Comparison of ENCODE assay signal across 14 cellular contexts in genomic region chr2:218317232-218317630, GRCh38. TPM values are rescaled to one million over a fixed set of nuclear protein-coding genes. Genes with fewer than 3 reads are reported as not detected.
DNase-seq lines count a peak whose midpoint lies in the region; FAIRE-seq and TF ChIP-seq lines count a peak whose summit lies in the region.
"Had no signal": no experiment of that assay in that cellular context is flagged by ENCODE, and none has a peak within 500 bp of the region (broad histone marks: within the 10 kb centered on the region; RNA-seq: fewer than 3 reads in every experiment).

No MANE protein-coding gene starts in this region.

- peak overlapping the region; percentile 90 to 98 (median 95) for H3K27ac Mint-ChIP-seq in CD4-positive, alpha-beta memory T cell

- H3K4me2 ChIP-seq in PC-9 (peak overlapping the region; percentile 56), keratinocyte (ENCODE audit: control insufficient read depth, extremely low read depth, insufficient read depth, low read depth, low read length) (peak overlapping the region; percentile 32)
- H3K4me2 ChIP-seq: GM23338 had no signal

- H3K36me3 Mint-ChIP-seq in CD4-positive, alpha-beta memory T cell, result peaks cover 0 to 3% of the 10 kb centered on the region in 2 donors

- peak; percentile 67 for FAIRE-seq in keratinocyte (lab: Jason Lieb, UNC)

- peaks cover 0 to 3% (median 0%) of the 10 kb centered on the region in 8 donors for H3K9me3 Mint-ChIP-seq in CD4-positive, alpha-beta memory T cell
- H3K9me3 Mint-ChIP-seq: GM23338, IgD-negative memory B cell, neural crest cell had no signal

- CTCF ChIA-PET in CD4-positive, alpha-beta memory T cell (lab: Charles Lee; ENCODE audit: partially characterized antibody), result interaction anchor here (1.4 to 3.6 kb wide), 5 partner anchors 10 to 45 kb away, joined by 3 to 26 read pairs (median 5); partner anchors contain the start of gene CATIP
- CTCF ChIA-PET in PC-9 (lab: Charles Lee), result interaction anchor here (1.6 kb wide), 1 partner anchor 39 kb away, joined by 5 read pairs; the partner anchor contains the start of gene CATIP

- no peak overlapping the region for H3K27ac ChIP-seq in CD4-positive, alpha-beta memory T cell (ENCODE audit: low read depth, low read length)
- H3K27ac ChIP-seq in PC-9 (peak overlapping the region; percentile 95), keratinocyte (ENCODE audit: control insufficient read depth, insufficient read depth, low read length) (no peak overlapping the region)
- H3K27ac ChIP-seq: BLaER1, sigmoid colon had no signal

- H4K20me1 ChIP-seq in PC-9 (ENCODE audit: insufficient read depth) (no peaks in the 10 kb centered on the region), keratinocyte (ENCODE audit: control insufficient read depth, extremely low read depth, insufficient read depth, low read length) (no peaks in the 10 kb centered on the region)
- H4K20me1 ChIP-seq: BLaER1 had no signal

- peaks cover 34% of the 10 kb centered on the region for H3K4me1 ChIP-seq in CD4-positive, alpha-beta memory T cell (ENCODE audit: insufficient read depth, low read length)
- peaks cover 65% of the 10 kb centered on the region for H3K4me1 ChIP-seq in PC-9 (replicated peaks; ENCODE audit: insufficient read depth)
- peaks cover 16% of the 10 kb centered on the region for H3K4me1 ChIP-seq in keratinocyte (ENCODE audit: control insufficient read depth, extremely low read depth, insufficient read depth, low read length)

- BruUV-seq in PC-9 (replicated peaks; lab: Mats Ljungman, UMichigan), result TSS peak; percentile 54

- no peak for TF ChIP-seq CTCF in PC-9 (conservative IDR thresholded peaks at IDR 0.05)
- no peak for TF ChIP-seq CTCF in keratinocyte (optimal IDR thresholded peaks at IDR 0.05 in 1 of 3, IDR thresholded peaks at IDR 0.05 in 1 of 3, conservative IDR thresholded peaks at IDR 0.05 in 1 of 3; ENCODE audit: extremely low read depth in 1 of 3, insufficient read depth in 2 of 3, low read length in 3 of 3)

- peak overlapping the region in 1 of 2 donors; percentile 17 for H3K4me3 ChIP-seq in CD4-positive, alpha-beta memory T cell (ENCODE audit: low read length in 2 of 2)
- H3K4me3 ChIP-seq in PC-9 (no peak overlapping the region), keratinocyte (ENCODE audit: control insufficient read depth in 2 of 3, extremely low read depth in 1 of 3, insufficient read depth in 2 of 3, low read depth in 1 of 3, low read length in 3 of 3) (no peak overlapping the region)
- H3K4me3 ChIP-seq: BLaER1, GM23338, heart left ventricle, sigmoid colon had no signal

- intact Hi-C loops in CD4-positive, alpha-beta memory T cell (cut with micrococcal nuclease), result loop anchor here (5.0 kb wide), 1 partner anchor 50 kb away; no protein-coding TSS in a partner anchor
- intact Hi-C loops in PC-9 (cut with micrococcal nuclease; ENCODE audit: unreplicated experiment), result loop anchor here (1.0 kb wide), 1 partner anchor 19 kb away; no protein-coding TSS in a partner anchor

- H3F3A ChIP-seq in PC-9 (ENCODE audit: insufficient read depth, low read depth), result peaks cover 50% of the 10 kb centered on the region

- peak overlapping the region in 5 of 8 donors; percentile 35 to 86 (median 78) for H3K4me3 Mint-ChIP-seq in CD4-positive, alpha-beta memory T cell
- H3K4me3 Mint-ChIP-seq: GM23338, IgD-negative memory B cell, neural crest cell had no signal

- no peaks in the 10 kb centered on the region for H3K27me3 ChIP-seq in CD4-positive, alpha-beta memory T cell (ENCODE audit: insufficient read depth, low read length)
- H3K27me3 ChIP-seq in PC-9 (ENCODE audit: insufficient read depth, low read depth), result no peaks in the 10 kb centered on the region
- no peaks in the 10 kb centered on the region for H3K27me3 ChIP-seq in keratinocyte (ENCODE audit: control insufficient read depth, extremely low read depth, insufficient read depth, low read length)
- H3K27me3 ChIP-seq: BLaER1, heart left ventricle, sigmoid colon had no signal

- no peaks in the 10 kb centered on the region for H3K27me3 Mint-ChIP-seq in CD4-positive, alpha-beta memory T cell

- H3K4me1 Mint-ChIP-seq in CD4-positive, alpha-beta memory T cell, result peaks cover 27 to 56% (median 37%) of the 10 kb centered on the region in 4 donors

- no peaks in the 10 kb centered on the region for H3K9me2 ChIP-seq in PC-9 (ENCODE audit: insufficient read depth)

- H3K36me3 ChIP-seq in CD4-positive, alpha-beta memory T cell (ENCODE audit: insufficient read depth, low read length), result no peaks in the 10 kb centered on the region
- H3K36me3 ChIP-seq in PC-9 (ENCODE audit: low read depth) (no peaks in the 10 kb centered on the region), keratinocyte (ENCODE audit: control insufficient read depth in 2 of 2, extremely low read depth in 1 of 2, insufficient read depth in 2 of 2, low read length in 2 of 2) (no peaks in the 10 kb centered on the region)
- H3K36me3 ChIP-seq: BLaER1, heart left ventricle, sigmoid colon had no signal

- POLR2A ChIA-PET in CD4-positive, alpha-beta memory T cell (lab: Charles Lee; ENCODE audit: partially characterized antibody), result interaction anchor here (0.7 to 3.8 kb wide), 10 partner anchors 9 to 90 kb away, joined by 3 to 17 read pairs (median 5); partner anchors contain the start of gene CTDSP1
- POLR2A ChIA-PET in PC-9 (lab: Charles Lee; ENCODE audit: unreplicated experiment), result interaction anchor here (0.5 to 0.7 kb wide), 5 partner anchors 14 to 156 kb away, joined by 3 to 9 read pairs (median 3); no protein-coding TSS in a partner anchor

- H3K9me3 ChIP-seq in CD4-positive, alpha-beta memory T cell (ENCODE audit: control insufficient read depth in 1 of 2, low read length in 2 of 2), result no peaks in the 10 kb centered on the region
- H3K9me3 ChIP-seq in PC-9 (ENCODE audit: insufficient read depth, low read depth) (no peaks in the 10 kb centered on the region), keratinocyte (ENCODE audit: control insufficient read depth, low read depth, low read length) (no peaks in the 10 kb centered on the region)
- H3K9me3 ChIP-seq: BLaER1, heart left ventricle, sigmoid colon had no signal

- no peak for DNase-seq in CD4-positive, alpha-beta memory T cell
- DNase-seq in PC-9 (peak in 1 of 2 experiments; percentile 76), keratinocyte (ENCODE audit: low read depth, low spot score) (no peak), SW 1271 (lab: John Stamatoyannopoulos, UW) (no peak), GM19238 (ENCODE audit: insufficient read length, low spot score) (no peak)
- DNase-seq in activated CD4-positive, CD25-positive, alpha-beta regulatory T cell (lab: John Stamatoyannopoulos, UW), result no peak
- DNase-seq: activated gamma-delta T cell treated with Interleukin-2 at 50 U/mL for 16 hours, heart left ventricle, NCI-H1417 treated with DMSO at 0.1 percent for 48 hours, sigmoid colon had no signal

- H3K79me2 ChIP-seq in PC-9 (ENCODE audit: low read depth), result no peaks in the 10 kb centered on the region
- H3K79me2 ChIP-seq in keratinocyte (ENCODE audit: control insufficient read depth, insufficient read depth, low read length), result no peaks in the 10 kb centered on the region

- dilution Hi-C loops in keratinocyte (cut with MboI; ENCODE audit: extremely low pct_ligation_motif_present, low sequenced_read_pairs), result no loop called here

- H3K9ac ChIP-seq in keratinocyte (ENCODE audit: control insufficient read depth, extremely low read depth, insufficient read depth, low read length), result no peak overlapping the region
- H3K9ac ChIP-seq: BLaER1 had no signal

- no peak overlapping the region for H2AFZ ChIP-seq in PC-9
- H2AFZ ChIP-seq in keratinocyte (ENCODE audit: control insufficient read depth, low read length), result peak overlapping the region; percentile 40

- H3K9me1 ChIP-seq in keratinocyte (ENCODE audit: control insufficient read depth, extremely low read depth, insufficient read depth, low read length), result peaks cover 6% of the 10 kb centered on the region

RNA-seq across cellular contexts. Expression of gene TMBIM1, which starts 24.9 kb away (rescaled TPM):
- total RNA-seq in CD4-positive, alpha-beta memory T cell, result 100 to 1,000 TPM; 140 to 144 TPM
- 100 to 1,000 TPM; 176 to 220 TPM for polyA plus RNA-seq in CD4-positive, alpha-beta memory T cell
- total RNA-seq in PC-9 (2021), result 172 and 187 TPM in 2 replicates
- polyA plus RNA-seq in keratinocyte, result 609 to 905 TPM (median 751 TPM) in 3 replicates
- polyA plus RNA-seq in keratinocyte (2011; ENCODE audit: low read depth), result 191 TPM
- 813 and 945 TPM in 2 replicates for polyA plus RNA-seq in keratinocyte (2011; cell fraction: cytosol; rRNA removed)
- 1,406 and 1,501 TPM in 2 replicates for polyA plus RNA-seq in keratinocyte (2011; cell fraction: nucleus; rRNA removed)
- polyA plus RNA-seq in keratinocyte (2012; ENCODE audit: low replicate concordance), result 664 and 1,481 TPM in 2 replicates
- 637 to 1,645 TPM (median 916 TPM) in 3 replicates for polyA minus RNA-seq in keratinocyte
- 623 TPM for polyA minus RNA-seq in keratinocyte (2011; cell fraction: cytosol; rRNA and poly(A)+ RNA removed)
- 527 and 748 TPM in 2 replicates for polyA minus RNA-seq in keratinocyte (2011; cell fraction: nucleus; rRNA and poly(A)+ RNA removed)

RNA-seq across cellular contexts. Expression of gene CATIP, which starts 39.4 kb away (rescaled TPM):
- not detected for total RNA-seq in CD4-positive, alpha-beta memory T cell
- not detected for polyA plus RNA-seq in CD4-positive, alpha-beta memory T cell
- total RNA-seq in PC-9 (2021), result 1.1 and 2.4 TPM in 2 replicates
- polyA plus RNA-seq in keratinocyte, result not detected in 3 replicates
- not detected for polyA plus RNA-seq in keratinocyte (2011; ENCODE audit: low read depth)
- not detected in 2 replicates for polyA plus RNA-seq in keratinocyte (2011; cell fraction: cytosol; rRNA removed)
- not detected in 2 replicates for polyA plus RNA-seq in keratinocyte (2011; cell fraction: nucleus; rRNA removed)
- polyA plus RNA-seq in keratinocyte (2012; ENCODE audit: low replicate concordance), result 0.05 TPM in 1 of 2 replicates, not detected in the other
- polyA minus RNA-seq in keratinocyte, result not detected in 3 replicates
- not detected for polyA minus RNA-seq in keratinocyte (2011; cell fraction: cytosol; rRNA and poly(A)+ RNA removed)
- not detected in 2 replicates for polyA minus RNA-seq in keratinocyte (2011; cell fraction: nucleus; rRNA and poly(A)+ RNA removed)
- total RNA-seq: GM23338, neural crest cell, sigmoid colon had no signal

RNA-seq across cellular contexts. Expression of gene PNKD, which starts 46.9 kb away (rescaled TPM):
- total RNA-seq in CD4-positive, alpha-beta memory T cell, result 10 to 100 TPM; 31.1 to 33.6 TPM
- polyA plus RNA-seq in CD4-positive, alpha-beta memory T cell, result 100 to 1,000 TPM in 1 of 2 donors, 10 to 100 TPM in 1; 84.3 to 101 TPM
- 94.7 and 102 TPM in 2 replicates for total RNA-seq in PC-9 (2021)
- 21.8 to 36.2 TPM (median 22.8 TPM) in 3 replicates for polyA plus RNA-seq in keratinocyte
- polyA plus RNA-seq in keratinocyte (2011; ENCODE audit: low read depth), result 10.8 TPM
- polyA plus RNA-seq in keratinocyte (2011; cell fraction: cytosol; rRNA removed), result 20.8 and 30.2 TPM in 2 replicates
- 21.9 and 23.9 TPM in 2 replicates for polyA plus RNA-seq in keratinocyte (2011; cell fraction: nucleus; rRNA removed)
- 29.2 and 36.6 TPM in 2 replicates for polyA plus RNA-seq in keratinocyte (2012; ENCODE audit: low replicate concordance)
- 6.2 to 31.2 TPM (median 9.2 TPM) in 3 replicates for polyA minus RNA-seq in keratinocyte
- polyA minus RNA-seq in keratinocyte (2011; cell fraction: cytosol; rRNA and poly(A)+ RNA removed), result 13.4 TPM
- polyA minus RNA-seq in keratinocyte (2011; cell fraction: nucleus; rRNA and poly(A)+ RNA removed), result 5.5 and 7.0 TPM in 2 replicates

RNA-seq across cellular contexts. Expression of gene AAMP, which starts 47.3 kb away (rescaled TPM):
- total RNA-seq in CD4-positive, alpha-beta memory T cell, result 10 to 100 TPM; 66.2 to 66.3 TPM
- 100 to 1,000 TPM in 1 of 2 donors, 10 to 100 TPM in 1; 78.9 to 101 TPM for polyA plus RNA-seq in CD4-positive, alpha-beta memory T cell
- 126 and 165 TPM in 2 replicates for total RNA-seq in PC-9 (2021)
- polyA plus RNA-seq in keratinocyte, result 76.3 to 94.3 TPM (median 78.4 TPM) in 3 replicates
- polyA plus RNA-seq in keratinocyte (2011; ENCODE audit: low read depth), result 115 TPM
- 46.1 and 129 TPM in 2 replicates for polyA plus RNA-seq in keratinocyte (2011; cell fraction: cytosol; rRNA removed)
- polyA plus RNA-seq in keratinocyte (2011; cell fraction: nucleus; rRNA removed), result 108 and 122 TPM in 2 replicates
- polyA plus RNA-seq in keratinocyte (2012; ENCODE audit: low replicate concordance), result 113 and 114 TPM in 2 replicates
- polyA minus RNA-seq in keratinocyte, result 54.2 to 86.2 TPM (median 64.0 TPM) in 3 replicates
- 100 TPM for polyA minus RNA-seq in keratinocyte (2011; cell fraction: cytosol; rRNA and poly(A)+ RNA removed)
- polyA minus RNA-seq in keratinocyte (2011; cell fraction: nucleus; rRNA and poly(A)+ RNA removed), result 44.9 and 45.3 TPM in 2 replicates

RNA-seq across cellular contexts. Expression of gene GPBAR1, which starts 56.4 kb away (rescaled TPM):
- 1 to 10 TPM; 1.0 to 1.2 TPM for total RNA-seq in CD4-positive, alpha-beta memory T cell
- polyA plus RNA-seq in CD4-positive, alpha-beta memory T cell, result under 1 TPM; 0.17 to 0.32 TPM
- total RNA-seq in PC-9 (2021), result 0.20 and 0.22 TPM in 2 replicates
- 0.10 to 0.18 TPM (median 0.12 TPM) in 3 replicates for polyA plus RNA-seq in keratinocyte
- polyA plus RNA-seq in keratinocyte (2011; ENCODE audit: low read depth), result not detected
- polyA plus RNA-seq in keratinocyte (2011; cell fraction: cytosol; rRNA removed), result 0.05 TPM in 1 of 2 replicates, not detected in the other
- 0.57 and 1.0 TPM in 2 replicates for polyA plus RNA-seq in keratinocyte (2011; cell fraction: nucleus; rRNA removed)
- 0.08 and 0.59 TPM in 2 replicates for polyA plus RNA-seq in keratinocyte (2012; ENCODE audit: low replicate concordance)
- polyA minus RNA-seq in keratinocyte, result 0.42 to 0.92 TPM in 2 of 3 replicates, not detected in the other
- not detected for polyA minus RNA-seq in keratinocyte (2011; cell fraction: cytosol; rRNA and poly(A)+ RNA removed)
- 1.3 and 1.8 TPM in 2 replicates for polyA minus RNA-seq in keratinocyte (2011; cell fraction: nucleus; rRNA and poly(A)+ RNA removed)
- total RNA-seq: GM23338 had no signal
